ENCODE assay signal across 24 cellular contexts in the genomic region with DNA sequence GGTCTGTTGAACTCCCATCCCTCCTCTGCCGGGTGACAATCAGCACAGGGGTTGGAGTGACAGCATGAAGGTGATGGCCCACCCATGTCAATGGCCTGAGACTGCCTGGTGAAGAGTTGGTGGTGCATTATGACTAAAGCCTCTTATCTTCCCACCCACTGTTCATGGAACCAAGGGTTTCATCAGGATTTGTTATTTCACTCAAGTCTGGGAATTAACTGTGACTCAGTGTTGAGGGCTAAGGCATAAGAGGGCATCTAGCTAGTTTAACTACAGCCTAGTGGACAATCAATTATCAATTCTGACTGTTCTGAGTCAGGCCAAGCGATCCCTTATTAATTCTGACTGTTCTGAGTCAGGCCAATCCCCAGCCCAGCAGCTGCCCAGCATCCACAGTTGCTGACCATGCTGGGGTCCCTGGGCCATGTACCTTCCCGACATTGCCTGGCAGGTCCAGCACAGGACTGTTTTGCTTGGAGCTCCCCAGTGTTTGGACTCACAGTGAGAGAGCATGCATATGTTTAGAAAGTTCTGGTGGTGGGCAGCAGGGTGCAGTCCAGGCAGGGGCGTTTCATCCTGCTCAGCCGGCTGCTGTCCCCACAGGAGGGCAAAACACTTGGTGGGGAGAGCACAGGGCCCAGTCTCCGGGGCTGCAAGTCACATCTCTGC.
DNase-seq lines count a peak whose midpoint lies in the region; ATAC-seq, FAIRE-seq and TF ChIP-seq lines count a peak whose summit lies in the region.
"Had no signal": no experiment of that assay in that cellular context is flagged by ENCODE, and none has a peak within 500 bp of the region (broad histone marks: within the 10 kb centered on the region; RNA-seq: fewer than 3 reads in every experiment).

No MANE protein-coding gene starts in this region.

- H2BK12ac ChIP-seq in mesenchymal stem cell (ENCODE audit: low read length in 2 of 2): no peak overlapping the region

- H3K4me1 ChIP-seq in GM12878 (ENCODE audit: control insufficient read depth, insufficient read depth, low read length) (no peaks in the 10 kb centered on the region), mesenchymal stem cell (ENCODE audit: control insufficient read depth, insufficient read depth, low read depth, low read length) (peaks cover 4% of the 10 kb centered on the region), body of pancreas (no peaks in the 10 kb centered on the region)
- H3K4me1 ChIP-seq: adrenal gland, gastrocnemius medialis, prostate gland, thyroid gland had no signal

- no peaks in the 10 kb centered on the region for H3K79me1 ChIP-seq in mesenchymal stem cell (replicated peaks; ENCODE audit: low read length, poor library complexity, severe bottlenecking)

- H3K9ac ChIP-seq in GM12878 (ENCODE audit: control insufficient read depth, insufficient read depth, low read length) (no peak overlapping the region), mesenchymal stem cell (ENCODE audit: low read length) (no peak overlapping the region)

- no peaks in the 10 kb centered on the region for H3K36me3 Mint-ChIP-seq in natural killer cell treated with Interleukin-12 subunit alpha and Interleukin-12 subunit beta and Interleukin-15 and Interleukin-18, amount 100 ng/mL, for 72 hours
- H3K36me3 Mint-ChIP-seq in natural killer cell: no peaks in the 10 kb centered on the region
- H3K36me3 Mint-ChIP-seq: memory B cell had no signal

- H3K14ac ChIP-seq in mesenchymal stem cell (ENCODE audit: low read length in 2 of 2): no peak overlapping the region

- POLR2A ChIA-PET in GM12878 (lab: Charles Lee): no interaction called here

- H3K27me3 Mint-ChIP-seq in natural killer cell treated with Interleukin-12 subunit alpha and Interleukin-12 subunit beta and Interleukin-15 and Interleukin-18, amount 100 ng/mL, for 72 hours: peaks cover 19 to 31% of the 10 kb centered on the region in 2 donors
- peaks cover 6 to 7% of the 10 kb centered on the region in 2 donors for H3K27me3 Mint-ChIP-seq in natural killer cell (ENCODE audit: low read depth in 2 of 2)

- no peak overlapping the region for H2BK5ac ChIP-seq in mesenchymal stem cell (ENCODE audit: low read depth, low read length, poor library complexity, severe bottlenecking)

- in situ Hi-C loops in GM12878 (cut with MboI): no loop called here

- no peak overlapping the region for H3K4ac ChIP-seq in mesenchymal stem cell (ENCODE audit: low read depth in 1 of 2, low read length in 2 of 2)

- H2AK5ac ChIP-seq in mesenchymal stem cell (ENCODE audit: low read length, severe bottlenecking): no peak overlapping the region

- no peak for DNase-seq in natural killer cell treated with Interleukin-12 subunit alpha and Interleukin-12 subunit beta and Interleukin-15 and Interleukin-18, amount 100 ng/mL, for 72 hours (ENCODE audit: low spot score)
- DNase-seq in natural killer cell: no peak
- no peak for DNase-seq in GM12878 (ENCODE audit: low read depth, low spot score)
- peak; percentile 70 for DNase-seq in mesenchymal stem cell
- no peak for DNase-seq in body of pancreas
- no peak for DNase-seq in cerebellar cortex (ENCODE audit: low spot score)
- no peak for DNase-seq in SK-N-DZ (ENCODE audit: low spot score)
- no peak for DNase-seq in NCI-H524 treated with DMSO at 0.1 percent for 48 hours (lab: John Stamatoyannopoulos, UW)
- DNase-seq: activated CD8-positive, alpha-beta T cell treated with anti-CD3 and anti-CD28 coated beads, Interleukin-2, amount 10 ng/mL, durations not matched to agents 7 days and 5 days; activated gamma-delta T cell; activated T-cell treated with anti-CD3 and anti-CD28 coated beads for 4 hours; adrenal gland; gastrocnemius medialis; GDM1; HCEC 1CT; MV-4-11; NCI-H1436 treated with DMSO at 0.1 percent for 48 hours; NCI-H774; stimulated activated naive CD8-positive, alpha-beta T cell treated with anti-CD3 and anti-CD28 coated beads, Interleukin-15, amount 100 ng/mL, for 72 hours; thyroid gland had no signal

- no peak overlapping the region for H3K27ac Mint-ChIP-seq in natural killer cell treated with Interleukin-12 subunit alpha and Interleukin-12 subunit beta and Interleukin-15 and Interleukin-18, amount 100 ng/mL, for 72 hours
- H3K27ac Mint-ChIP-seq in natural killer cell: no peak overlapping the region
- H3K27ac Mint-ChIP-seq: activated CD8-positive, alpha-beta T cell treated with anti-CD3 and anti-CD28 coated beads, Interleukin-2, amount 10 ng/mL, durations not matched to agents 7 days and 5 days; memory B cell had no signal

- H4K91ac ChIP-seq in mesenchymal stem cell (ENCODE audit: low read length): no peak overlapping the region

- no peaks in the 10 kb centered on the region for H3K9me3 Mint-ChIP-seq in natural killer cell treated with Interleukin-12 subunit alpha and Interleukin-12 subunit beta and Interleukin-15 and Interleukin-18, amount 100 ng/mL, for 72 hours
- no peaks in the 10 kb centered on the region for H3K9me3 Mint-ChIP-seq in natural killer cell
- H3K9me3 Mint-ChIP-seq: memory B cell; stimulated activated naive CD8-positive, alpha-beta T cell treated with anti-CD3 and anti-CD28 coated beads, Interleukin-15, amount 100 ng/mL, for 72 hours had no signal

- H3K4me1 Mint-ChIP-seq in natural killer cell treated with Interleukin-12 subunit alpha and Interleukin-12 subunit beta and Interleukin-15 and Interleukin-18, amount 100 ng/mL, for 72 hours (ENCODE audit: low read depth in 2 of 2): no peaks in the 10 kb centered on the region
- H3K4me1 Mint-ChIP-seq in natural killer cell: no peaks in the 10 kb centered on the region
- H3K4me1 Mint-ChIP-seq: stimulated activated naive CD8-positive, alpha-beta T cell treated with anti-CD3 and anti-CD28 coated beads, Interleukin-15, amount 100 ng/mL, for 72 hours had no signal

- TF ChIP-seq EP300 in GM12878 (IDR thresholded peaks at IDR 0.05; ENCODE audit: borderline replicate concordance in 1 of 2, control insufficient read depth in 1 of 2, low read depth in 2 of 2, low read length in 2 of 2): no peak

- H4K8ac ChIP-seq in mesenchymal stem cell (ENCODE audit: low read length): no peak overlapping the region

- TF ChIP-seq POLR2A in GM12878 (IDR thresholded peaks at IDR 0.05; ENCODE audit: low read depth, low read length) (no peak), body of pancreas (IDR thresholded peaks at IDR 0.05) (no peak)

- no peak overlapping the region for H2BK15ac ChIP-seq in mesenchymal stem cell (ENCODE audit: low read depth, poor library complexity, severe bottlenecking)

- H2AFZ ChIP-seq in GM12878 (ENCODE audit: control insufficient read depth, low read depth, low read length) (no peak overlapping the region), mesenchymal stem cell (ENCODE audit: low read depth, low read length) (no peak overlapping the region)
- H2AFZ ChIP-seq: hepatocyte had no signal

- no peak overlapping the region for H2BK120ac ChIP-seq in mesenchymal stem cell (ENCODE audit: low read depth, low read length)

- H3K27me3 ChIP-seq in GM12878 (replicated peaks in 1 of 2; ENCODE audit: control insufficient read depth in 2 of 2, insufficient read depth in 2 of 2, low read length in 1 of 2): peaks cover 0 to 2% of the 10 kb centered on the region in 2 experiments; a peak in 1 of 4 replicates
- H3K27me3 ChIP-seq in mesenchymal stem cell (ENCODE audit: control insufficient read depth in 1 of 2, insufficient read depth in 1 of 2, low read length in 2 of 2): peaks cover 17 to 35% of the 10 kb centered on the region in 2 experiments
- H3K27me3 ChIP-seq in body of pancreas: no peaks in the 10 kb centered on the region
- H3K27me3 ChIP-seq: adrenal gland, gastrocnemius medialis, hepatocyte, thyroid gland had no signal

- H3K79me2 ChIP-seq in GM12878 (ENCODE audit: control insufficient read depth, insufficient read depth, low read length): no peaks in the 10 kb centered on the region
- H3K79me2 ChIP-seq: hepatocyte had no signal

- no peak for TF ChIP-seq RAD21 in GM12878 (IDR thresholded peaks at IDR 0.05; ENCODE audit: insufficient read depth, low read depth, low read length)

- intact Hi-C loops in natural killer cell (cut with micrococcal nuclease): no loop called here
- intact Hi-C loops in GM12878 (cut with micrococcal nuclease; ENCODE audit: unreplicated experiment): no loop called here
- intact Hi-C loops in body of pancreas (cut with DNase I): no loop called here

- H3K9me3 ChIP-seq in GM12878 (replicated peaks; ENCODE audit: control insufficient read depth, insufficient read depth, low read length): no peaks in the 10 kb centered on the region
- no peaks in the 10 kb centered on the region for H3K9me3 ChIP-seq in mesenchymal stem cell (ENCODE audit: control insufficient read depth, low read length)
- H3K9me3 ChIP-seq in body of pancreas: no peaks in the 10 kb centered on the region
- H3K9me3 ChIP-seq: adrenal gland, gastrocnemius medialis, prostate gland, thyroid gland had no signal

- no peak overlapping the region for H3K18ac ChIP-seq in mesenchymal stem cell (ENCODE audit: low read depth in 1 of 2, low read length in 2 of 2)

- no TSS peak for BruUV-seq in GM12878 (replicated peaks; lab: Mats Ljungman, UMichigan)

- no peak overlapping the region for H3K4me2 ChIP-seq in GM12878 (ENCODE audit: control insufficient read depth, insufficient read depth)
- no peak overlapping the region for H3K4me2 ChIP-seq in mesenchymal stem cell (ENCODE audit: low read length, poor library complexity, severe bottlenecking)
- H3K4me2 ChIP-seq: hepatocyte had no signal

- H3K4me3 Mint-ChIP-seq in natural killer cell treated with Interleukin-12 subunit alpha and Interleukin-12 subunit beta and Interleukin-15 and Interleukin-18, amount 100 ng/mL, for 72 hours: no peak overlapping the region
- H3K4me3 Mint-ChIP-seq in natural killer cell: no peak overlapping the region
- H3K4me3 Mint-ChIP-seq: activated CD8-positive, alpha-beta T cell treated with anti-CD3 and anti-CD28 coated beads, Interleukin-2, amount 10 ng/mL, durations not matched to agents 7 days and 5 days; memory B cell; stimulated activated naive CD8-positive, alpha-beta T cell treated with anti-CD3 and anti-CD28 coated beads, Interleukin-15, amount 100 ng/mL, for 72 hours had no signal

- no peaks in the 10 kb centered on the region for H3K36me3 ChIP-seq in GM12878 (ENCODE audit: control insufficient read depth in 2 of 2, insufficient read depth in 2 of 2, low read length in 1 of 2)
- H3K36me3 ChIP-seq in mesenchymal stem cell (ENCODE audit: control insufficient read depth in 1 of 2, insufficient read depth in 2 of 2, low read depth in 1 of 2, low read length in 2 of 2): no peaks in the 10 kb centered on the region
- H3K36me3 ChIP-seq in body of pancreas (replicated peaks in 1 of 2; ENCODE audit: insufficient read depth in 1 of 2, low read depth in 2 of 2): no peaks in the 10 kb centered on the region
- H3K36me3 ChIP-seq: adrenal gland, gastrocnemius medialis, prostate gland, thyroid gland had no signal

- H3K4me3 ChIP-seq in GM12878 (no peak overlapping the region), mesenchymal stem cell (ENCODE audit: insufficient read depth in 1 of 2, low read depth in 1 of 2, low read length in 2 of 2) (no peak overlapping the region), body of pancreas (no peak overlapping the region)
- H3K4me3 ChIP-seq: adrenal gland, gastrocnemius medialis, hepatocyte, prostate gland, thyroid gland had no signal

- ATAC-seq in natural killer cell treated with Interleukin-12 subunit alpha and Interleukin-12 subunit beta and Interleukin-15 and Interleukin-18, amount 100 ng/mL, for 72 hours: peak; percentile 15 to 59
- no peak for ATAC-seq in natural killer cell
- ATAC-seq in GM12878: no peak
- ATAC-seq in body of pancreas: no peak
- ATAC-seq: activated CD8-positive, alpha-beta T cell treated with anti-CD3 and anti-CD28 coated beads, Interleukin-2, amount 10 ng/mL, durations not matched to agents 7 days and 5 days; esophagus mucosa; gastrocnemius medialis; stimulated activated naive CD8-positive, alpha-beta T cell treated with anti-CD3 and anti-CD28 coated beads, Interleukin-15, amount 100 ng/mL, for 72 hours had no signal

- H3K27ac ChIP-seq in GM12878 (ENCODE audit: control insufficient read depth, insufficient read depth) (no peak overlapping the region), mesenchymal stem cell (ENCODE audit: low read length, poor library complexity, severe bottlenecking) (no peak overlapping the region), body of pancreas (no peak overlapping the region)
- H3K27ac ChIP-seq: adrenal gland, gastrocnemius medialis, hepatocyte, prostate gland, thyroid gland had no signal

- 13% methylated on average over 6 of the region's 6 CpGs for WGBS in GM12878 (ENCODE audit: insufficient coverage, insufficient replicate concordance, low lambda C conversion rate, missing lambda C conversion rate)
- 63% methylated on average over 6 of the region's 6 CpGs for WGBS in mesenchymal stem cell
- WGBS in body of pancreas, 2 donors: 53 to 58% methylated on average over 6 of the region's 6 CpGs

- H3K23ac ChIP-seq in mesenchymal stem cell (ENCODE audit: low read length in 2 of 2): no peak overlapping the region

- CTCF ChIA-PET in GM12878 (lab: Yijun Ruan, JAX): interaction anchor here (1.6 kb wide), 1 partner anchor 26 kb away, joined by 4 read pairs; no protein-coding TSS in a partner anchor

- SMC1A ChIA-PET in GM12878 (lab: Charles Lee; ENCODE audit: uncharacterized antibody, unreplicated experiment): interaction anchor here (1.7 kb wide), 1 partner anchor 17 kb away, joined by 3 read pairs; no protein-coding TSS in a partner anchor

- RAD21 ChIA-PET in GM12878 (lab: Charles Lee; ENCODE audit: unreplicated experiment): no interaction called here

- no peak for TF ChIP-seq CTCF in natural killer cell (IDR thresholded peaks at IDR 0.05)
- TF ChIP-seq CTCF in GM12878 (IDR thresholded peaks at IDR 0.05 in 2 of 3, conservative IDR thresholded peaks at IDR 0.05 in 1 of 3; ENCODE audit: control insufficient read depth in 2 of 3, extremely low read depth in 1 of 3, insufficient read depth in 1 of 3, low read depth in 3 of 3, low read length in 3 of 3): no peak
- no peak for TF ChIP-seq CTCF in body of pancreas (IDR thresholded peaks at IDR 0.05)

- no peak for FAIRE-seq in GM12878 (lab: Jason Lieb, UNC)

- no peaks in the 10 kb centered on the region for H4K20me1 ChIP-seq in GM12878 (ENCODE audit: control insufficient read depth, insufficient read depth)

Comparison
In these comparisons a context has a peak if more than half of its experiments do, and no peak if none do; other contexts are left out.
1. ATAC-seq: peak in natural killer cell treated with Interleukin-12 subunit alpha and Interleukin-12 subunit beta and Interleukin-15 and Interleukin-18, amount 100 ng/mL, for 72 hours (2 of 2); none in natural killer cell (0 of 3), GM12878 (single experiment) and body of pancreas (single experiment).